Comparison of ENCODE assay signal across 8 cellular contexts in genomic region chr18:65725421-65726050, GRCh38. TPM values are rescaled to one million over a fixed set of nuclear protein-coding genes. Genes with fewer than 3 reads are reported as not detected.
A peak's percentile ranks its signal among the peaks of the same experiment; 100 is the strongest.
DNase-seq lines count a peak whose midpoint lies in the region; ATAC-seq and TF ChIP-seq lines count a peak whose summit lies in the region.

No MANE protein-coding gene starts in this region.

- ATAC-seq in HG03469 (IDR thresholded peaks at IDR 0.05; ENCODE audit: unreplicated experiment), result no peak
- ATAC-seq in GM21717 (IDR thresholded peaks at IDR 0.05; ENCODE audit: unreplicated experiment), result no peak

- no peak overlapping the region for H3K27ac ChIP-seq in HL-60 (replicated peaks)

- no peak overlapping the region for H3K4me3 ChIP-seq in HL-60 (replicated peaks; ENCODE audit: insufficient read depth, low read length)

- in situ Hi-C loops in Caki2 (cut with HindIII; ENCODE audit: low pct_unique_long_range_greater_than_20kb, low sequenced_read_pairs), result no loop called here

- DNase-seq in Caki2 (ENCODE audit: low read depth), result peak; percentile 16
- peak in 1 of 2 experiments; percentile 17 for DNase-seq in HL-60 (ENCODE audit: low read depth in 1 of 2, low spot score in 1 of 2)
- peak; percentile 76 for DNase-seq in OCI-M1 (lab: John Stamatoyannopoulos, UW)
- peak; percentile 38 for DNase-seq in iPS-NIHi11 (ENCODE audit: low spot score)
- DNase-seq in T-helper 9 cell, result no peak
- DNase-seq in HUDEP-2 (lab: John Stamatoyannopoulos, UW; ENCODE audit: unreplicated experiment in 76 of 76), result no peak

- H3K27me3 ChIP-seq in HL-60 (ENCODE audit: insufficient read depth, poor library complexity, severe bottlenecking), result no peaks in the 10 kb centered on the region

- peak; percentile 58 for TF ChIP-seq CTCF in HL-60 (IDR thresholded peaks at IDR 0.05; ENCODE audit: insufficient read depth, low read length)

RNA-seq across cellular contexts. Expression of gene CDH7, which starts 25.3 kb away (rescaled TPM):
- total RNA-seq in Caki2 (2014; rRNA removed; shearing (Covaris generic); ENCODE audit: low replicate concordance), result not detected in 2 replicates

Comparison
In these comparisons a context has a peak if more than half of its experiments do, and no peak if none do; other contexts are left out.
1. DNase-seq: peak in Caki2 (single experiment), OCI-M1 (single experiment) and iPS-NIHi11 (single experiment); none in T-helper 9 cell (single experiment) and HUDEP-2 (0 of 76).